ENCODE assay signal across 21 cellular contexts in the genomic region with DNA sequence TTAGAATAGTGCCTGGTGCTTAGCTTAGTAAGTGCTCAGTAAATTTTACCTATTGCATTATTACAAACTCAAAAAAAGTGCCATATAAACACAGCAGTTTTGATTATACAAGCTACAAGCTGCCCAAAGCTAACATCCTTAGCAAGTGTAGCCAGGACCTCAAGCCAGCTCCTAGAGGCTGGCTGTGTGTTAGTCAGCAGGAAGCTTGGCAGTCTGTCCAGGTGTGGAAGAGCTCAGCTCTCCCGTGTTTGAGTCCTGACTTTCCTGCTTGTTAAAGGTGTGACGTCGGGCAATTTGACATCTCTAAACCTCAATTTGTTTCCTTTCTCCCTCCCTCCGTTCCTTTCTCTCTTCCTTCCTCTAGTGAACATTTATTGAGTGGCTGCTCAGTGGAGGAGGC.
DNase-seq lines count a peak whose midpoint lies in the region; ATAC-seq and TF ChIP-seq lines count a peak whose summit lies in the region.
"Had no signal": no experiment of that assay in that cellular context is flagged by ENCODE, and none has a peak within 500 bp of the region (broad histone marks: within the 10 kb centered on the region; RNA-seq: fewer than 3 reads in every experiment).

No MANE protein-coding gene starts in this region.

- no peak overlapping the region for H4K91ac ChIP-seq in mesenchymal stem cell (ENCODE audit: low read length)

- CTCF ChIA-PET in PC-9 (lab: Charles Lee): interaction anchor here (1.0 kb wide), 1 partner anchor 13 kb away, joined by 4 read pairs; no protein-coding TSS in a partner anchor

- peak overlapping the region; percentile 97 for H2AK5ac ChIP-seq in mesenchymal stem cell (ENCODE audit: low read length, severe bottlenecking)

- H3K36me3 ChIP-seq in mesenchymal stem cell (ENCODE audit: control insufficient read depth in 1 of 2, insufficient read depth in 2 of 2, low read depth in 1 of 2, low read length in 2 of 2) (no peaks in the 10 kb centered on the region), PC-9 (ENCODE audit: low read depth) (no peaks in the 10 kb centered on the region)
- H3K36me3 ChIP-seq: gastrocnemius medialis, lower lobe of right lung, uterus had no signal

- DNase-seq in A172 (ENCODE audit: low spot score) (peak; percentile 25), LNCaP clone FGC (ENCODE audit: low read depth) (peak; percentile 50), mesenchymal stem cell (no peak), HCEC 1CT (no peak), T-helper 9 cell (no peak), PC-9 (no peak), NCI-H1092 treated with DMSO at 0.1 percent for 48 hours (lab: John Stamatoyannopoulos, UW) (no peak)
- no peak for DNase-seq in central memory CD8-positive, alpha-beta T cell (ENCODE audit: low spot score in 2 of 2)
- DNase-seq: activated CD8-positive, alpha-beta T cell treated with anti-CD3 and anti-CD28 coated beads for 36 hours; activated naive CD8-positive, alpha-beta T cell treated with anti-CD3 and anti-CD28 coated beads, Interleukin-2, amount 50 U/mL, for 24 hours; caudate nucleus; gastrocnemius medialis; GF-D8; GOT3; lower lobe of right lung; NCI-H2029; NCI-H524 treated with DMSO at 0.1 percent for 48 hours; SK-N-SH; stimulated activated naive CD4-positive, alpha-beta T cell treated with Interleukin-2 at 50 U/mL for 16 hours; uterus had no signal

- H3K4me1 ChIP-seq in mesenchymal stem cell (ENCODE audit: control insufficient read depth, insufficient read depth, low read depth, low read length): peaks cover 14% of the 10 kb centered on the region
- peaks cover 39% of the 10 kb centered on the region for H3K4me1 ChIP-seq in PC-9 (replicated peaks; ENCODE audit: insufficient read depth)
- H3K4me1 ChIP-seq: gastrocnemius medialis, uterus had no signal

- H3K23ac ChIP-seq in mesenchymal stem cell (ENCODE audit: low read length in 2 of 2): no peak overlapping the region

- H3F3A ChIP-seq in PC-9 (ENCODE audit: insufficient read depth, low read depth): peaks cover 9% of the 10 kb centered on the region

- H2BK5ac ChIP-seq in mesenchymal stem cell (ENCODE audit: low read depth, low read length, poor library complexity, severe bottlenecking): peak overlapping the region; percentile 5

- no peak overlapping the region for H3K4me3 Mint-ChIP-seq in central memory CD8-positive, alpha-beta T cell
- H3K4me3 Mint-ChIP-seq: activated CD8-positive, alpha-beta T cell treated with anti-CD3 and anti-CD28 coated beads for 36 hours; activated naive CD8-positive, alpha-beta T cell treated with anti-CD3 and anti-CD28 coated beads, Interleukin-2, amount 50 U/mL, for 24 hours; neural crest cell had no signal

- H2BK12ac ChIP-seq in mesenchymal stem cell (ENCODE audit: low read length in 2 of 2): peak overlapping the region in 1 of 2 experiments; percentile 22

- no peak overlapping the region for H3K4ac ChIP-seq in mesenchymal stem cell (ENCODE audit: low read depth in 1 of 2, low read length in 2 of 2)

- H3K4me2 ChIP-seq in mesenchymal stem cell (ENCODE audit: low read length, poor library complexity, severe bottlenecking) (no peak overlapping the region), PC-9 (no peak overlapping the region)
- H3K4me2 ChIP-seq: SK-N-SH had no signal

- peak overlapping the region; percentile 9 for H3K27ac Mint-ChIP-seq in central memory CD8-positive, alpha-beta T cell (ENCODE audit: low read depth)
- H3K27ac Mint-ChIP-seq: activated CD8-positive, alpha-beta T cell treated with anti-CD3 and anti-CD28 coated beads for 36 hours; activated naive CD8-positive, alpha-beta T cell treated with anti-CD3 and anti-CD28 coated beads, Interleukin-2, amount 50 U/mL, for 24 hours had no signal

- ATAC-seq in central memory CD8-positive, alpha-beta T cell (replicated peaks; ENCODE audit: extremely low read depth, poor library complexity, severe bottlenecking): no peak
- ATAC-seq: activated CD8-positive, alpha-beta T cell treated with anti-CD3 and anti-CD28 coated beads for 36 hours; activated naive CD8-positive, alpha-beta T cell treated with anti-CD3 and anti-CD28 coated beads, Interleukin-2, amount 50 U/mL, for 24 hours; gastrocnemius medialis; lower lobe of right lung had no signal

- H3K9me3 Mint-ChIP-seq in central memory CD8-positive, alpha-beta T cell: no peaks in the 10 kb centered on the region
- H3K9me3 Mint-ChIP-seq: activated CD8-positive, alpha-beta T cell treated with anti-CD3 and anti-CD28 coated beads for 36 hours; activated naive CD8-positive, alpha-beta T cell treated with anti-CD3 and anti-CD28 coated beads, Interleukin-2, amount 50 U/mL, for 24 hours; neural crest cell had no signal

- no peaks in the 10 kb centered on the region for H3K9me2 ChIP-seq in PC-9 (ENCODE audit: insufficient read depth)
- H3K9me2 ChIP-seq: SK-N-SH had no signal

- peaks cover 55% of the 10 kb centered on the region for H3K4me1 Mint-ChIP-seq in central memory CD8-positive, alpha-beta T cell

- H3K9me3 ChIP-seq in mesenchymal stem cell (ENCODE audit: control insufficient read depth, low read length) (no peaks in the 10 kb centered on the region), PC-9 (ENCODE audit: insufficient read depth, low read depth) (no peaks in the 10 kb centered on the region)
- H3K9me3 ChIP-seq: gastrocnemius medialis, lower lobe of right lung, SK-N-SH, uterus had no signal

- TF ChIP-seq CTCF in LNCaP clone FGC (IDR thresholded peaks at IDR 0.05; ENCODE audit: control insufficient read depth, extremely low read depth, insufficient read depth): no peak
- TF ChIP-seq CTCF in PC-9 (conservative IDR thresholded peaks at IDR 0.05): no peak

- H3K79me1 ChIP-seq in mesenchymal stem cell (replicated peaks; ENCODE audit: low read length, poor library complexity, severe bottlenecking): no peaks in the 10 kb centered on the region

- no peak overlapping the region for H3K18ac ChIP-seq in mesenchymal stem cell (ENCODE audit: low read depth in 1 of 2, low read length in 2 of 2)

- H3K4me3 ChIP-seq in LNCaP clone FGC (ENCODE audit: low read depth, low read length): no peak overlapping the region
- H3K4me3 ChIP-seq in mesenchymal stem cell (ENCODE audit: insufficient read depth in 1 of 2, low read depth in 1 of 2, low read length in 2 of 2): no peak overlapping the region
- no peak overlapping the region for H3K4me3 ChIP-seq in PC-9
- H3K4me3 ChIP-seq: gastrocnemius medialis, lower lobe of right lung, uterus had no signal

- H3K27ac ChIP-seq in mesenchymal stem cell (ENCODE audit: low read length, poor library complexity, severe bottlenecking) (peak overlapping the region; percentile 100), PC-9 (no peak overlapping the region)
- H3K27ac ChIP-seq: gastrocnemius medialis, lower lobe of right lung, uterus had no signal

- H3K27me3 ChIP-seq in mesenchymal stem cell (ENCODE audit: control insufficient read depth in 1 of 2, insufficient read depth in 1 of 2, low read length in 2 of 2): no peaks in the 10 kb centered on the region
- no peaks in the 10 kb centered on the region for H3K27me3 ChIP-seq in PC-9 (ENCODE audit: insufficient read depth, low read depth)
- H3K27me3 ChIP-seq: gastrocnemius medialis, uterus had no signal

- no peak overlapping the region for H3K14ac ChIP-seq in mesenchymal stem cell (ENCODE audit: low read length in 2 of 2)

- H3K9ac ChIP-seq in mesenchymal stem cell (ENCODE audit: low read length): no peak overlapping the region
- H3K9ac ChIP-seq: SK-N-SH had no signal

- H2BK120ac ChIP-seq in mesenchymal stem cell (ENCODE audit: low read depth, low read length): no peak overlapping the region

- BruUV-seq in PC-9 (replicated peaks; lab: Mats Ljungman, UMichigan): no TSS peak

- no peak overlapping the region for H2BK15ac ChIP-seq in mesenchymal stem cell (ENCODE audit: low read depth, poor library complexity, severe bottlenecking)

- WGBS in mesenchymal stem cell: no CpG with 5 or more reads among the region's 4 CpGs

- H4K8ac ChIP-seq in mesenchymal stem cell (ENCODE audit: low read length): no peak overlapping the region

- no peaks in the 10 kb centered on the region for H3K79me2 ChIP-seq in PC-9 (ENCODE audit: low read depth)

- POLR2A ChIA-PET in PC-9 (lab: Charles Lee; ENCODE audit: unreplicated experiment): no interaction called here

- H4K20me1 ChIP-seq in PC-9 (ENCODE audit: insufficient read depth): no peaks in the 10 kb centered on the region

- H3K36me3 Mint-ChIP-seq in central memory CD8-positive, alpha-beta T cell (ENCODE audit: insufficient read depth): no peaks in the 10 kb centered on the region

- no peaks in the 10 kb centered on the region for H3K27me3 Mint-ChIP-seq in central memory CD8-positive, alpha-beta T cell

- H2AFZ ChIP-seq in mesenchymal stem cell (ENCODE audit: low read depth, low read length) (no peak overlapping the region), PC-9 (no peak overlapping the region)

- intact Hi-C loops in PC-9 (cut with micrococcal nuclease; ENCODE audit: unreplicated experiment): loop anchor here (5.0 kb wide), 1 partner anchor 83 kb away; no protein-coding TSS in a partner anchor

Comparison
In these comparisons a context has a peak if more than half of its experiments do, and no peak if none do; other contexts are left out.
1. DNase-seq: peak in A172 (single experiment) and LNCaP clone FGC (single experiment); none in central memory CD8-positive, alpha-beta T cell (0 of 2), mesenchymal stem cell (single experiment), HCEC 1CT (single experiment), T-helper 9 cell (single experiment), PC-9 (0 of 2) and NCI-H1092 treated with DMSO at 0.1 percent for 48 hours (single experiment).